Comparison of ENCODE assay signal across 8 cellular contexts in the genomic region with DNA sequence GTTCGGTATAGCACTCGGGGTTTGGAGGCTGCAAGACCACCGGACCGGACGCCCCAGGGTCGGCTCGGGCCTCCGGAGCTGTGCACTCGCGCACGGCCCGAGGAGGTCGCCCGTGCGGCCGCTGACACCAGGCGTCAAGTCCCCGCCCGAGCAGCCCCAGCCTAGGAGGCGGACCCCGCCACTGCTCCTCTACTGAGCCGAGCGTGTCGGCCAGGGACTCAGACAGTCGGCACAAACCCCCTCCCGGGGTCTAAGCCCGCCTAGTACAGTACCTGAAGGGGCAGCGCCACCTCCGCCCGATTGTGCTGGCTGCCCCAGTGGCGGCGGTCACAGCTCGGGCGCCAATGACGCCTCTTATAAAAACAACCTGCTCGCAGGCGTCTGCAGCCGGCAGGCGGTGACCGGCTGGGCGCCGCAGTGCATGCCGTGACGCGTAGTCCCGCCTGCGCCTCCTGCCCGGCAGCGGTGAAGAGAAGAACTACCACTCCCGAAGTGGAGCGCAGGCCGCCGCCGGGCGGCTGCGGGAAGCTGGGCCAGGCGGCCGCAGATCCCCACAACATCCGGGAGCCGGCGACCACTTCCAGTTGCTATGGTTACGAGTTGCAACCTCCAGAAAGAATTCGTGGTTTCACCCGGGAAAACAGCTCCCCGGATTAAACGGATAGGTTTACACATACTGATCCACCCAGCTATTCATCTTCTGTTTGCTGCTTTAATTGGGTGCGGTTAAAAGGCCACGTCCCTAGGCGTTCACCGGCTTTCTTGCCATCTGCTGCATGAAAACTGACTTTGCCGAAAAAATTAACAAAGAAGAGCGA. TPM values are rescaled to one million over a fixed set of nuclear protein-coding genes. Genes with fewer than 3 reads are reported as not detected.
DNase-seq lines count a peak whose midpoint lies in the region; ATAC-seq and TF ChIP-seq lines count a peak whose summit lies in the region.

A gene with protein sequence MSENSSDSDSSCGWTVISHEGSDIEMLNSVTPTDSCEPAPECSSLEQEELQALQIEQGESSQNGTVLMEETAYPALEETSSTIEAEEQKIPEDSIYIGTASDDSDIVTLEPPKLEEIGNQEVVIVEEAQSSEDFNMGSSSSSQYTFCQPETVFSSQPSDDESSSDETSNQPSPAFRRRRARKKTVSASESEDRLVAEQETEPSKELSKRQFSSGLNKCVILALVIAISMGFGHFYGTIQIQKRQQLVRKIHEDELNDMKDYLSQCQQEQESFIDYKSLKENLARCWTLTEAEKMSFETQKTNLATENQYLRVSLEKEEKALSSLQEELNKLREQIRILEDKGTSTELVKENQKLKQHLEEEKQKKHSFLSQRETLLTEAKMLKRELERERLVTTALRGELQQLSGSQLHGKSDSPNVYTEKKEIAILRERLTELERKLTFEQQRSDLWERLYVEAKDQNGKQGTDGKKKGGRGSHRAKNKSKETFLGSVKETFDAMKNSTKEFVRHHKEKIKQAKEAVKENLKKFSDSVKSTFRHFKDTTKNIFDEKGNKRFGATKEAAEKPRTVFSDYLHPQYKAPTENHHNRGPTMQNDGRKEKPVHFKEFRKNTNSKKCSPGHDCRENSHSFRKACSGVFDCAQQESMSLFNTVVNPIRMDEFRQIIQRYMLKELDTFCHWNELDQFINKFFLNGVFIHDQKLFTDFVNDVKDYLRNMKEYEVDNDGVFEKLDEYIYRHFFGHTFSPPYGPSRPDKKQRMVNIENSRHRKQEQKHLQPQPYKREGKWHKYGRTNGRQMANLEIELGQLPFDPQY (minus strand): TSS at position 411 of the 818 bp plus-strand sequence. CDS start 18,935 bp downstream, outside the sequence.
A gene with protein sequence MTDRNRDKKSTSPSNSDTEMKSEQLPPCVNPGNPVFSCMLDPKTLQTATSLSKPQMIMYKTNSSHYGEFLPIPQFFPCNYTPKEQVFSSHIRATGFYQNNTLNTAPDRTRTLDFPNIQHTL (plus strand): TSS at position 547 of the 818 bp plus-strand sequence. CDS start 274 bp downstream, outside the sequence.

- no peaks in the 10 kb centered on the region for H3K36me3 ChIP-seq in PC-3 (ENCODE audit: low read depth, low read length)
- no peaks in the 10 kb centered on the region for H3K36me3 ChIP-seq in esophagus muscularis mucosa
- H3K36me3 ChIP-seq in muscle layer of duodenum (ENCODE audit: control insufficient read depth in 1 of 2, insufficient read depth in 2 of 2, low read length in 2 of 2) = no peaks in the 10 kb centered on the region

- peak within 1 kb of the TSS; percentile 90 for H3K4me2 ChIP-seq in PC-3 (ENCODE audit: low read length)

- H3K4me3 ChIP-seq in PC-3 (ENCODE audit: low read length) (peak within 1 kb of the TSS; percentile 79), esophagus muscularis mucosa (peak within 1 kb of the TSS; percentile 67 to 96 (median 92)), muscle layer of duodenum (ENCODE audit: low read depth in 1 of 2, low read length in 2 of 2) (peak within 1 kb of the TSS; percentile 89 to 98)

- peak; percentile 90 for ATAC-seq in GM21576 (IDR thresholded peaks at IDR 0.05; ENCODE audit: unreplicated experiment)
- ATAC-seq in PC-3 = peak; percentile 91

- peak; percentile 84 for DNase-seq in DMS53 treated with DMSO at 0.1 percent for 48 hours (lab: John Stamatoyannopoulos, UW; ENCODE audit: unreplicated experiment)
- DNase-seq in PC-3 = peak; percentile 90
- peak; percentile 92 to 94 for DNase-seq in activated T-cell treated with anti-CD3 and anti-CD28 coated beads, Interleukin-2, amount 50 U/mL, for 48 hours
- peak; percentile 96 for DNase-seq in esophagus muscularis mucosa (ENCODE audit: extremely low spot score)
- DNase-seq in stimulated activated CD8-positive, alpha-beta memory T cell treated with anti-CD3 and anti-CD28 coated beads, Interleukin-7, amount 100 ng/mL, for 4 hours (ENCODE audit: low read depth in 2 of 2) = peak; percentile 61 to 82

- H3K27me3 ChIP-seq in PC-3 (ENCODE audit: low read length) (no peaks in the 10 kb centered on the region), esophagus muscularis mucosa (no peaks in the 10 kb centered on the region), muscle layer of duodenum (ENCODE audit: low read depth, low read length) (no peaks in the 10 kb centered on the region)

- BruUV-seq in PC-3 (replicated peaks; lab: Mats Ljungman, UMichigan) = no TSS peak

- peaks cover 4% of the 10 kb centered on the region; the same call in 1 of the 2 replicates for H3K4me1 ChIP-seq in PC-3 (ENCODE audit: insufficient read depth, low read length)
- H3K4me1 ChIP-seq in esophagus muscularis mucosa = peaks cover 24 to 54% (median 45%) of the 10 kb centered on the region in 4 donors
- H3K4me1 ChIP-seq in muscle layer of duodenum (ENCODE audit: control insufficient read depth in 1 of 2, insufficient read depth in 2 of 2, low read length in 2 of 2) = peaks cover 0 to 14% of the 10 kb centered on the region in 2 donors

- no peaks in the 10 kb centered on the region for H3K79me2 ChIP-seq in PC-3 (ENCODE audit: low read length)

- H3F3A ChIP-seq in PC-3 (ENCODE audit: low read length, unreplicated experiment) = no peaks in the 10 kb centered on the region

- TF ChIP-seq RAD21 in Ishikawa (IDR thresholded peaks at IDR 0.05; ENCODE audit: low read depth) = no peak; the same call in 1 of the 2 replicates

- POLR2A ChIA-PET in PC-3 (lab: Charles Lee; ENCODE audit: unreplicated experiment) = interaction anchor here (0.7 to 0.8 kb wide), 3 partner anchors 27 to 204 kb away, joined by 3 to 4 read pairs (median 3); no protein-coding TSS in a partner anchor

- CTCF ChIA-PET in PC-3 (lab: Charles Lee) = interaction anchor here (0.5 to 1.7 kb wide), 6 partner anchors 26 to 233 kb away, joined by 3 to 18 read pairs (median 6); no protein-coding TSS in a partner anchor

- no peaks in the 10 kb centered on the region for H4K20me1 ChIP-seq in PC-3 (ENCODE audit: low read length)

- H3K9me2 ChIP-seq in PC-3 (replicated peaks; ENCODE audit: low read length) = no peaks in the 10 kb centered on the region

- H3K9me3 ChIP-seq in PC-3 (ENCODE audit: low read length) (no peaks in the 10 kb centered on the region), esophagus muscularis mucosa (no peaks in the 10 kb centered on the region), muscle layer of duodenum (ENCODE audit: control insufficient read depth in 1 of 2, low read length in 2 of 2) (no peaks in the 10 kb centered on the region)

- H2AFZ ChIP-seq in PC-3 (ENCODE audit: low read length) = peak within 1 kb of the TSS; percentile 99

- H3K27ac ChIP-seq in PC-3 (ENCODE audit: low read length) = peak within 1 kb of the TSS; percentile 46
- H3K27ac ChIP-seq in esophagus muscularis mucosa (replicated peaks in 1 of 4) = peak within 1 kb of the TSS; percentile 85 to 95 (median 93)
- peak within 1 kb of the TSS; percentile 80 for H3K27ac ChIP-seq in muscle layer of duodenum (ENCODE audit: low read length)

- peak; percentile 47 for TF ChIP-seq CTCF in PC-3 (conservative IDR thresholded peaks at IDR 0.05; ENCODE audit: low read depth, low read length)
- peak; percentile 74 to 87 (median 81) for TF ChIP-seq CTCF in esophagus muscularis mucosa (IDR thresholded peaks at IDR 0.05)

- intact Hi-C loops in PC-3 (cut with micrococcal nuclease) = loop anchor here (1.0 to 10.0 kb wide), 4 partner anchors 19 to 91 kb away; a partner anchor contains a TSS
- intact Hi-C loops in esophagus muscularis mucosa (cut with DNase I) = loop anchor here (5.0 to 10.0 kb wide), 2 partner anchors 91 to 213 kb away; a partner anchor contains a TSS

- peak within 1 kb of the TSS; percentile 72 for H3K9ac ChIP-seq in PC-3 (ENCODE audit: low read length)

- no peak for TF ChIP-seq EP300 in Ishikawa (IDR thresholded peaks at IDR 0.05; ENCODE audit: borderline replicate concordance)
- TF ChIP-seq EP300 in esophagus muscularis mucosa (IDR thresholded peaks at IDR 0.05) = no peak

- no peak for TF ChIP-seq POLR2A in esophagus muscularis mucosa (IDR thresholded peaks at IDR 0.05; ENCODE audit: low read depth)

- WGBS in esophagus muscularis mucosa = 1% methylated on average over 25 of the region's 72 CpGs

TF ChIP-seq in Ishikawa, 13 proteins besides CTCF, POLR2A, EP300 and RAD21 (continues in another document):
- TF ChIP-seq, protein P1, sequence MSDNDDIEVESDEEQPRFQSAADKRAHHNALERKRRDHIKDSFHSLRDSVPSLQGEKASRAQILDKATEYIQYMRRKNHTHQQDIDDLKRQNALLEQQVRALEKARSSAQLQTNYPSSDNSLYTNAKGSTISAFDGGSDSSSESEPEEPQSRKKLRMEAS (IDR thresholded peaks at IDR 0.05) = peak; percentile 84
- TF ChIP-seq TAF1 (IDR thresholded peaks at IDR 0.05; ENCODE audit: low read depth) (peak; percentile 71), TEAD4 (IDR thresholded peaks at IDR 0.05) (peak; percentile 17; the same call in 1 of the 2 replicates), TCF12 (IDR thresholded peaks at IDR 0.05; ENCODE audit: low read depth) (peak; percentile 48; the same call in 1 of the 2 replicates), YY1 (IDR thresholded peaks at IDR 0.05; ENCODE audit: low read depth) (peak; percentile 37), ZBTB7A (IDR thresholded peaks at IDR 0.05; ENCODE audit: low read depth) (no peak; the same call in 1 of the 2 replicates), FOXM1 (IDR thresholded peaks at IDR 0.05; ENCODE audit: borderline replicate concordance, low read depth) (0 out of 2 replicates have a peak, but pooled peaks have one; percentile 16)

RNA-seq across cellular contexts. Expression of the first gene that starts in this region (rescaled TPM):
- total RNA-seq in PC-3 (2014; rRNA removed) = 7.5 and 7.8 TPM in 2 replicates
- total RNA-seq in esophagus muscularis mucosa = 10 to 100 TPM; 38.9 to 49.4 (median 43.5) TPM

RNA-seq across cellular contexts. Expression of the second gene that starts in this region (rescaled TPM):
- total RNA-seq in PC-3 (2014; rRNA removed) = 0.63 and 3.1 TPM in 2 replicates
- total RNA-seq in esophagus muscularis mucosa = 1 to 10 TPM; 3.3 to 4.2 (median 3.6) TPM

Comparison
In these comparisons a context has a peak if more than half of its experiments do, and no peak if none do; other contexts are left out.
1. Peak in every context shown above with its lines: DNase-seq, ATAC-seq, H3K4me3 ChIP-seq and H3K27ac ChIP-seq.